Comparison of ENCODE assay signal across 8 cellular contexts in the genomic region with DNA sequence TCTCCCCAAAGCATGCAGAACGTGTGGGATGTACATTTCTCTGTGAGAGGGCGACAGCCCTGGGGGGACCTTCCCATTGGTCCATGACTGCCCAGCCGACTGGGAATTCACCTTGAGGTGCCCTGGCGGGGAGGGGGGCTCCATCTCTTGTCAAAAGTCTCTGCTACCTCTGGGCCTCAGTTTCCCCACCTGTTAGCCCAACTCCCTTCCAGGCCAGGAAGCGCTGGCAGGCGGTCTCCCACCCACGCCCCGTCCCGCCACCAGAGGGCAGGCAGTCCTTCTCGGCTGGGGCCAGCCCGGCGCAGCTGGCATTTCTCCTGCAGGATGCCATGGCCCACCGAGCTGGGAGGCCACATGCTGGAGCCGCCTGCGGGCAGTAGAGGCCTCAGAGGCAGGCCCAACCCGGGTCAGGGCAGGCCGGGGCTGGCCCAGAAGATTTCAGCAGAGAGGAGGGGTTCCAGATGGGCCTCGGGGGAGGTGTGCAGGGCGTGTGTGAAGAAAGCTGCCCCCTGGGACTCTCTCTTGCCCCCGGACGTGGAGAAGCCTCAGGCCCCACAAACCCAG. TPM values are rescaled to one million over a fixed set of nuclear protein-coding genes. Genes with fewer than 3 reads are reported as not detected.
DNase-seq lines count a peak whose midpoint lies in the region; ATAC-seq and TF ChIP-seq lines count a peak whose summit lies in the region.

No MANE protein-coding gene starts in this region.

- H3K27ac Mint-ChIP-seq in GM23338 = no peak overlapping the region
- H3K27ac Mint-ChIP-seq in activated naive CD4-positive, alpha-beta T cell treated with anti-CD3 and anti-CD28 coated beads, Interleukin-2, amount 50 U/mL, for 72 hours = peak overlapping the region; percentile 100

- H3K27ac ChIP-seq in GM23338 (ENCODE audit: low read depth) = no peak overlapping the region

- no peaks in the 10 kb centered on the region for H3K36me3 ChIP-seq in GM23338 (ENCODE audit: insufficient read depth)

- no peaks in the 10 kb centered on the region for H3K9me2 ChIP-seq in GM23338 (ENCODE audit: insufficient read depth)

- H3K79me2 ChIP-seq in GM23338 (replicated peaks; ENCODE audit: insufficient read depth) = no peaks in the 10 kb centered on the region

- peaks cover 12% of the 10 kb centered on the region for H3K27me3 Mint-ChIP-seq in GM23338 (ENCODE audit: insufficient read depth, low read depth, poor library complexity)

- H3K9me3 Mint-ChIP-seq in GM23338 = no peaks in the 10 kb centered on the region
- no peaks in the 10 kb centered on the region for H3K9me3 Mint-ChIP-seq in activated naive CD4-positive, alpha-beta T cell treated with anti-CD3 and anti-CD28 coated beads, Interleukin-2, amount 50 U/mL, for 72 hours

- intact Hi-C loops in Right ventricle myocardium inferior (cut with DNase I) = no loop called here

- ATAC-seq in GM23338 (peak; percentile 59), Right ventricle myocardium inferior (no peak)
- ATAC-seq in activated naive CD4-positive, alpha-beta T cell treated with anti-CD3 and anti-CD28 coated beads, Interleukin-2, amount 50 U/mL, for 72 hours = no peak

- peaks cover 16% of the 10 kb centered on the region for H3K4me1 Mint-ChIP-seq in GM23338

- H3K4me3 Mint-ChIP-seq in GM23338 = no peak overlapping the region

- no peak overlapping the region for H3K4me2 ChIP-seq in GM23338

- H3K36me3 Mint-ChIP-seq in GM23338 (ENCODE audit: low read depth) = no peaks in the 10 kb centered on the region; the same call in 2 of the 3 replicates
- peaks cover 4 to 11% of the 10 kb centered on the region in 2 donors for H3K36me3 Mint-ChIP-seq in activated naive CD4-positive, alpha-beta T cell treated with anti-CD3 and anti-CD28 coated beads, Interleukin-2, amount 50 U/mL, for 72 hours

- no peak overlapping the region for H3K4me3 ChIP-seq in AG09309 (ENCODE audit: control insufficient read depth, low read depth, low read length)
- no peak overlapping the region for H3K4me3 ChIP-seq in GM23338
- no peak overlapping the region for H3K4me3 ChIP-seq in retinal pigment epithelial cell (ENCODE audit: low read length)

- no peaks in the 10 kb centered on the region for H4K20me1 ChIP-seq in GM23338 (replicated peaks; ENCODE audit: insufficient read depth)

- DNase-seq in AG09309 (ENCODE audit: low read depth) = no peak
- DNase-seq in GM23338 (ENCODE audit: low spot score) = peak; percentile 79
- peak; percentile 66 to 88 for DNase-seq in SHP77 (lab: John Stamatoyannopoulos, UW)
- peak; percentile 75 to 82 for DNase-seq in activated naive CD4-positive, alpha-beta T cell treated with anti-CD3 and anti-CD28 coated beads, Interleukin-2, amount 50 U/mL, for 72 hours (ENCODE audit: low spot score in 2 of 2)
- peak; percentile 91 for DNase-seq in Right ventricle myocardium inferior (ENCODE audit: missing footprints)
- no peak for DNase-seq in retinal pigment epithelial cell (ENCODE audit: low read depth)
- no peak for DNase-seq in HPDE6-E6E7 (ENCODE audit: extremely low spot score)
- no peak for DNase-seq in putamen (ENCODE audit: low spot score)

- no peak overlapping the region for H2AFZ ChIP-seq in GM23338

- peaks cover 2% of the 10 kb centered on the region for H3F3A ChIP-seq in GM23338 (replicated peaks; ENCODE audit: low read depth)

- no peaks in the 10 kb centered on the region for H3K4me1 ChIP-seq in GM23338 (ENCODE audit: insufficient read depth)

- TF ChIP-seq CTCF in AG09309 (IDR thresholded peaks at IDR 0.05; ENCODE audit: control insufficient read depth, insufficient read depth, low read depth, low read length, missing control alignments) (peak; percentile 84), GM23338 (conservative IDR thresholded peaks at IDR 0.05; ENCODE audit: low read depth in 2 of 2) (peak; percentile 73 to 86), retinal pigment epithelial cell (conservative IDR thresholded peaks at IDR 0.05; ENCODE audit: low read depth, low read length) (peak; percentile 84)

- no peaks in the 10 kb centered on the region for H3K27me3 ChIP-seq in GM23338 (ENCODE audit: insufficient read depth)

TF ChIP-seq in GM23338, 12 proteins besides CTCF, POLR2A, EP300 and RAD21 (continues in another document):
- no peak for TF ChIP-seq ZNF114 (CRISPR knock-in tag; IDR thresholded peaks at IDR 0.05)
- TF ChIP-seq, protein P1, sequence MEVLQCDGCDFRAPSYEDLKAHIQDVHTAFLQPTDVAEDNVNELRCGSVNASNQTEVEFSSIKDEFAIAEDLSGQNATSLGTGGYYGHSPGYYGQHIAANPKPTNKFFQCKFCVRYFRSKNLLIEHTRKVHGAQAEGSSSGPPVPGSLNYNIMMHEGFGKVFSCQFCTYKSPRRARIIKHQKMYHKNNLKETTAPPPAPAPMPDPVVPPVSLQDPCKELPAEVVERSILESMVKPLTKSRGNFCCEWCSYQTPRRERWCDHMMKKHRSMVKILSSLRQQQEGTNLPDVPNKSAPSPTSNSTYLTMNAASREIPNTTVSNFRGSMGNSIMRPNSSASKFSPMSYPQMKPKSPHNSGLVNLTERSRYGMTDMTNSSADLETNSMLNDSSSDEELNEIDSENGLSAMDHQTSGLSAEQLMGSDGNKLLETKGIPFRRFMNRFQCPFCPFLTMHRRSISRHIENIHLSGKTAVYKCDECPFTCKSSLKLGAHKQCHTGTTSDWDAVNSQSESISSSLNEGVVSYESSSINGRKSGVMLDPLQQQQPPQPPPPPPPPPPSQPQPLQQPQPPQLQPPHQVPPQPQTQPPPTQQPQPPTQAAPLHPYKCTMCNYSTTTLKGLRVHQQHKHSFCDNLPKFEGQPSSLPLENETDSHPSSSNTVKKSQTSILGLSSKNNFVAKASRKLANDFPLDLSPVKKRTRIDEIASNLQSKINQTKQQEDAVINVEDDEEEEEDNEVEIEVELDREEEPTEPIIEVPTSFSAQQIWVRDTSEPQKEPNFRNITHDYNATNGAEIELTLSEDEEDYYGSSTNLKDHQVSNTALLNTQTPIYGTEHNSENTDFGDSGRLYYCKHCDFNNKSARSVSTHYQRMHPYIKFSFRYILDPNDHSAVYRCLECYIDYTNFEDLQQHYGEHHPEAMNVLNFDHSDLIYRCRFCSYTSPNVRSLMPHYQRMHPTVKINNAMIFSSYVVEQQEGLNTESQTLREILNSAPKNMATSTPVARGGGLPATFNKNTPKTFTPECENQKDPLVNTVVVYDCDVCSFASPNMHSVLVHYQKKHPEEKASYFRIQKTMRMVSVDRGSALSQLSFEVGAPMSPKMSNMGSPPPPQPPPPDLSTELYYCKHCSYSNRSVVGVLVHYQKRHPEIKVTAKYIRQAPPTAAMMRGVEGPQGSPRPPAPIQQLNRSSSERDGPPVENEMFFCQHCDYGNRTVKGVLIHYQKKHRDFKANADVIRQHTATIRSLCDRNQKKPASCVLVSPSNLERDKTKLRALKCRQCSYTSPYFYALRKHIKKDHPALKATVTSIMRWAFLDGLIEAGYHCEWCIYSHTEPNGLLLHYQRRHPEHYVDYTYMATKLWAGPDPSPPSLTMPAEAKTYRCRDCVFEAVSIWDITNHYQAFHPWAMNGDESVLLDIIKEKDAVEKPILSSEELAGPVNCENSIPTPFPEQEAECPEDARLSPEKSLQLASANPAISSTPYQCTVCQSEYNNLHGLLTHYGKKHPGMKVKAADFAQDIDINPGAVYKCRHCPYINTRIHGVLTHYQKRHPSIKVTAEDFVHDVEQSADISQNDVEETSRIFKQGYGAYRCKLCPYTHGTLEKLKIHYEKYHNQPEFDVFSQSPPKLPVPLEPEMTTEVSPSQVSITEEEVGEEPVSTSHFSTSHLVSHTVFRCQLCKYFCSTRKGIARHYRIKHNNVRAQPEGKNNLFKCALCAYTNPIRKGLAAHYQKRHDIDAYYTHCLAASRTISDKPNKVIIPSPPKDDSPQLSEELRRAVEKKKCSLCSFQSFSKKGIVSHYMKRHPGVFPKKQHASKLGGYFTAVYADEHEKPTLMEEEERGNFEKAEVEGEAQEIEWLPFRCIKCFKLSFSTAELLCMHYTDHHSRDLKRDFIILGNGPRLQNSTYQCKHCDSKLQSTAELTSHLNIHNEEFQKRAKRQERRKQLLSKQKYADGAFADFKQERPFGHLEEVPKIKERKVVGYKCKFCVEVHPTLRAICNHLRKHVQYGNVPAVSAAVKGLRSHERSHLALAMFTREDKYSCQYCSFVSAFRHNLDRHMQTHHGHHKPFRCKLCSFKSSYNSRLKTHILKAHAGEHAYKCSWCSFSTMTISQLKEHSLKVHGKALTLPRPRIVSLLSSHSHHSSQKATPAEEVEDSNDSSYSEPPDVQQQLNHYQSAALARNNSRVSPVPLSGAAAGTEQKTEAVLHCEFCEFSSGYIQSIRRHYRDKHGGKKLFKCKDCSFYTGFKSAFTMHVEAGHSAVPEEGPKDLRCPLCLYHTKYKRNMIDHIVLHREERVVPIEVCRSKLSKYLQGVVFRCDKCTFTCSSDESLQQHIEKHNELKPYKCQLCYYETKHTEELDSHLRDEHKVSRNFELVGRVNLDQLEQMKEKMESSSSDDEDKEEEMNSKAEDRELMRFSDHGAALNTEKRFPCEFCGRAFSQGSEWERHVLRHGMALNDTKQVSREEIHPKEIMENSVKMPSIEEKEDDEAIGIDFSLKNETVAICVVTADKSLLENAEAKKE (CRISPR knock-in tag; IDR thresholded peaks at IDR 0.05) = no peak
- no peak for TF ChIP-seq STAT1 (IDR thresholded peaks at IDR 0.05; ENCODE audit: unreplicated experiment)

RNA-seq across cellular contexts. Expression of gene CD7, which starts 16.6 kb away (rescaled TPM):
- total RNA-seq in GM23338 (2014; rRNA removed; shearing (Covaris generic)) = 0.42 and 0.58 TPM in 2 replicates
- polyA plus RNA-seq in GM23338 (2016; fragmentation: Nextera tagmentation; extraction: Ambion mirVana) = 0.44 TPM in 1 of 2 replicates, not detected in the other
- 100 to 1,000 TPM; 620 to 646 TPM for total RNA-seq in activated naive CD4-positive, alpha-beta T cell treated with anti-CD3 and anti-CD28 coated beads, Interleukin-2, amount 50 U/mL, for 72 hours
- total RNA-seq in Right ventricle myocardium inferior = 0.73 TPM

RNA-seq across cellular contexts. Expression of gene CSNK1D, which starts 27.3 kb away (rescaled TPM):
- total RNA-seq in GM23338 (2014; rRNA removed; shearing (Covaris generic)) = 48.4 and 66.4 TPM in 2 replicates
- polyA plus RNA-seq in GM23338 (2016; fragmentation: Nextera tagmentation; extraction: Ambion mirVana) = 43.5 and 55.3 TPM in 2 replicates
- 100 to 1,000 TPM; 130 to 171 TPM for total RNA-seq in activated naive CD4-positive, alpha-beta T cell treated with anti-CD3 and anti-CD28 coated beads, Interleukin-2, amount 50 U/mL, for 72 hours
- total RNA-seq in Right ventricle myocardium inferior = 62.6 TPM

RNA-seq across cellular contexts. Expression of gene SECTM1, which starts 32.8 kb away (rescaled TPM):
- total RNA-seq in GM23338 (2014; rRNA removed; shearing (Covaris generic)) = 0.16 and 1.3 TPM in 2 replicates
- polyA plus RNA-seq in GM23338 (2016; fragmentation: Nextera tagmentation; extraction: Ambion mirVana) = 0.21 TPM in 1 of 2 replicates, not detected in the other
- total RNA-seq in activated naive CD4-positive, alpha-beta T cell treated with anti-CD3 and anti-CD28 coated beads, Interleukin-2, amount 50 U/mL, for 72 hours = 10 to 100 TPM in 1 of 2 donors, 1 to 10 TPM in 1; 2.3 to 13.7 TPM
- total RNA-seq in Right ventricle myocardium inferior = 4.9 TPM

RNA-seq across cellular contexts. Expression of gene TEX19, which starts 58.3 kb away (rescaled TPM):
- total RNA-seq in GM23338 (2014; rRNA removed; shearing (Covaris generic)) = 0.66 and 1.1 TPM in 2 replicates
- 0.10 and 0.23 TPM in 2 replicates for polyA plus RNA-seq in GM23338 (2016; fragmentation: Nextera tagmentation; extraction: Ambion mirVana)
- total RNA-seq in activated naive CD4-positive, alpha-beta T cell treated with anti-CD3 and anti-CD28 coated beads, Interleukin-2, amount 50 U/mL, for 72 hours = under 1 TPM; 0.18 to 0.41 TPM
- not detected for total RNA-seq in Right ventricle myocardium inferior

Comparison
In these comparisons a context has a peak if more than half of its experiments do, and no peak if none do; other contexts are left out.
1. DNase-seq: peak in GM23338 (single experiment), SHP77 (2 of 2), activated naive CD4-positive, alpha-beta T cell treated with anti-CD3 and anti-CD28 coated beads, Interleukin-2, amount 50 U/mL, for 72 hours (2 of 2) and Right ventricle myocardium inferior (single experiment); none in AG09309 (single experiment), retinal pigment epithelial cell (single experiment), HPDE6-E6E7 (single experiment) and putamen (single experiment).
2. RNA of gene CD7, which starts 16.6 kb away (total RNA-seq): 620 to 646 TPM in activated naive CD4-positive, alpha-beta T cell treated with anti-CD3 and anti-CD28 coated beads, Interleukin-2, amount 50 U/mL, for 72 hours; 0.73 TPM in Right ventricle myocardium inferior (single experiment) and 0.42 to 0.58 TPM in GM23338; every median in the first group is over 100 times any median in the second.
3. Peak in every context shown above with its lines, with median percentiles within 50 percentile points of each other: CTCF ChIP-seq.